ENCODE assay signal across 8 cellular contexts in genomic region chr22:26330971-26331625, GRCh38.
DNase-seq lines count a peak whose midpoint lies in the region; ATAC-seq and TF ChIP-seq lines count a peak whose summit lies in the region.

No MANE protein-coding gene starts in this region.

- no peak overlapping the region for H3K4me3 ChIP-seq in DND-41 (ENCODE audit: low read depth in 1 of 2, low read length in 2 of 2)

- no peaks in the 10 kb centered on the region for H3K79me2 ChIP-seq in DND-41 (ENCODE audit: insufficient read depth, low read length)

- H3K4me2 ChIP-seq in DND-41 (ENCODE audit: insufficient read depth, low read length): no peak overlapping the region

- peak; percentile 59 for DNase-seq in DND-41
- DNase-seq in LoVo (ENCODE audit: low spot score): peak; percentile 54
- DNase-seq in SHP77 (lab: John Stamatoyannopoulos, UW): peak; percentile 79 to 80
- DNase-seq in activated naive CD4-positive, alpha-beta T cell treated with Interleukin-2 at 50 U/mL for 16 hours: peak; percentile 56
- peak; percentile 4 for DNase-seq in glomerular endothelial cell (ENCODE audit: extremely low read depth, low read depth, low spot score)
- peak in 7 of 10 donors; percentile 47 to 90 (median 68) for DNase-seq in posterior cingulate gyrus

- H3K4me1 ChIP-seq in DND-41 (ENCODE audit: insufficient read depth, low read length): no peaks in the 10 kb centered on the region

- no peaks in the 10 kb centered on the region for H3K36me3 ChIP-seq in DND-41 (ENCODE audit: insufficient read depth, low read length)

- no peak overlapping the region for H3K9ac ChIP-seq in DND-41 (ENCODE audit: low read depth, low read length)

- TF ChIP-seq CTCF in DND-41 (IDR thresholded peaks at IDR 0.05; ENCODE audit: borderline replicate concordance, extremely low read depth, low read length, poor library complexity, severe bottlenecking): peak; percentile 95

- no peak overlapping the region for H2AFZ ChIP-seq in DND-41 (ENCODE audit: low read depth, low read length)

- intact Hi-C loops in posterior cingulate gyrus (cut with DNase I): loop anchor here (2.0 to 10.0 kb wide), 3 partner anchors 156 to 556 kb away; no protein-coding TSS in a partner anchor

- no peak overlapping the region for H3K27ac ChIP-seq in DND-41 (ENCODE audit: low read length)

- no peaks in the 10 kb centered on the region for H3K9me3 ChIP-seq in DND-41 (ENCODE audit: insufficient read depth, low read length, severe bottlenecking)

- 0 out of 2 replicates have a peak, but pooled peaks cover 2% of the 10 kb centered on the region for H4K20me1 ChIP-seq in DND-41 (ENCODE audit: insufficient read depth, low read length)

- peak; percentile 66; the same call in 2 of the 3 replicates for ATAC-seq in DND-41 (ENCODE audit: insufficient read depth, low read depth)
- no peak for ATAC-seq in HG02970 (IDR thresholded peaks at IDR 0.05; ENCODE audit: low FRiP score, unreplicated experiment)
- ATAC-seq in HG03159 (IDR thresholded peaks at IDR 0.05; ENCODE audit: unreplicated experiment): no peak

- no peaks in the 10 kb centered on the region for H3K27me3 ChIP-seq in DND-41 (ENCODE audit: insufficient read depth, low read length, poor library complexity)

Comparison
In these comparisons a context has a peak if more than half of its experiments do, and no peak if none do; other contexts are left out.
1. DNase-seq: peak in every context shown above with its lines; median percentile 80 in SHP77; 68 in posterior cingulate gyrus; 59 in DND-41; 56 in activated naive CD4-positive, alpha-beta T cell treated with Interleukin-2 at 50 U/mL for 16 hours; 54 in LoVo; 4 in glomerular endothelial cell.